ENCODE assay signal across 29 cellular contexts in the genomic region with DNA sequence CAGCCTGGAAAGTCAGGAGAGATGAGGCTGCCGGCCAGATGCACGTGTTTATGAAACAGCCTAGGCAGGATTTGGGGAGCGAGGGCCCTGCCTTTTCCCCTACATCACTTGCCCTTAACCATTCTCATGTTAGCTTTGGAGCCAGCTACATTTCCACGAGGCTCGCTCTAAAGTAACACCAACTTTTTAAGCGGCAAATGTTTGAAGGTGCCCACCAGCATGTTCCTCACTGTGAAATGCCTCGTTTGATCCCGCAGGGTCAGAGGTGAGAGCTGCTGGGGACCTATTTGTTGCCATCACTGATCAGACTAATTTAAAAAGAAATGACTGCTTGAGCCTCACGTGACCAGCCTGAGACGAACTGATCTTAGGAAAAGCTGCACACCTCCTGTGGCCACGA. TPM values are rescaled to one million over a fixed set of nuclear protein-coding genes. Genes with fewer than 3 reads are reported as not detected.
"Had no signal": no experiment of that assay in that cellular context is flagged by ENCODE, and none has a peak within 500 bp of the region (broad histone marks: within the 10 kb centered on the region; RNA-seq: fewer than 3 reads in every experiment).

No MANE protein-coding gene starts in this region.

- H3K9me3 ChIP-seq: esophagus muscularis mucosa, gastroesophageal sphincter, mucosa of descending colon, neutrophil, prostate gland, right atrium auricular region, thoracic aorta, upper lobe of left lung, uterus had no signal

- H3K9ac ChIP-seq: parathyroid adenoma had no signal

- H3K4me3 Mint-ChIP-seq: mesothelial cell of epicardium; naive B cell; natural killer cell treated with Interleukin-12 subunit alpha and Interleukin-12 subunit beta and Interleukin-15 and Interleukin-18, amount 100 ng/mL, for 72 hours; neural crest cell; stimulated activated memory B cell treated with anti-CD40 and anti-IgM and Interleukin-4, amounts not matched to agents 10 μg/mL and 1 μg/mL and 100 μg/mL, for 72 hours had no signal

- H3K27ac Mint-ChIP-seq: mesothelial cell of epicardium; natural killer cell treated with Interleukin-12 subunit alpha and Interleukin-12 subunit beta and Interleukin-15 and Interleukin-18, amount 100 ng/mL, for 72 hours; stimulated activated memory B cell treated with anti-CD40 and anti-IgM and Interleukin-4, amounts not matched to agents 10 μg/mL and 1 μg/mL and 100 μg/mL, for 72 hours had no signal

- FAIRE-seq: endothelial cell of umbilical vein, kidney had no signal

- ATAC-seq: natural killer cell treated with Interleukin-12 subunit alpha and Interleukin-12 subunit beta and Interleukin-15 and Interleukin-18, amount 100 ng/mL, for 72 hours; stimulated activated naive CD8-positive, alpha-beta T cell treated with anti-CD3 and anti-CD28 coated beads, Interleukin-15, Interleukin-2, amounts not matched to agents 100 U/mL and 50 U/mL, for 24 hours had no signal

- H3K36me3 Mint-ChIP-seq: naive B cell; natural killer cell treated with Interleukin-12 subunit alpha and Interleukin-12 subunit beta and Interleukin-15 and Interleukin-18, amount 100 ng/mL, for 72 hours; stimulated activated memory B cell treated with anti-CD40 and anti-IgM and Interleukin-4, amounts not matched to agents 10 μg/mL and 1 μg/mL and 100 μg/mL, for 72 hours had no signal

- H3K4me1 ChIP-seq: foreskin keratinocyte, parathyroid adenoma, prostate gland had no signal

- H3K4me1 Mint-ChIP-seq: naive B cell; stimulated activated memory B cell treated with anti-CD40 and anti-IgM and Interleukin-4, amounts not matched to agents 10 μg/mL and 1 μg/mL and 100 μg/mL, for 72 hours had no signal

- H3K27me3 Mint-ChIP-seq: stimulated activated memory B cell treated with anti-CD40 and anti-IgM and Interleukin-4, amounts not matched to agents 10 μg/mL and 1 μg/mL and 100 μg/mL, for 72 hours had no signal

- H3K4me3 ChIP-seq: coronary artery, esophagus muscularis mucosa, gastroesophageal sphincter, heart left ventricle, hepatocyte, mucosa of descending colon, prostate gland, right atrium auricular region, thoracic aorta, tibial nerve, upper lobe of left lung, uterus had no signal

- H3K79me2 ChIP-seq: hepatocyte, parathyroid adenoma had no signal

- H3K9me3 Mint-ChIP-seq: mesothelial cell of epicardium; natural killer cell treated with Interleukin-12 subunit alpha and Interleukin-12 subunit beta and Interleukin-15 and Interleukin-18, amount 100 ng/mL, for 72 hours; neural crest cell; stimulated activated memory B cell treated with anti-CD40 and anti-IgM and Interleukin-4, amounts not matched to agents 10 μg/mL and 1 μg/mL and 100 μg/mL, for 72 hours had no signal

- H3K27me3 ChIP-seq: foreskin keratinocyte, gastroesophageal sphincter, hepatocyte, right atrium auricular region, tibial nerve, upper lobe of left lung, uterus had no signal

- H3K4me2 ChIP-seq: hepatocyte had no signal

- DNase-seq: dermis blood vessel endothelial cell; effector memory CD4-positive, alpha-beta T cell; foreskin keratinocyte; kidney; mesenchymal stem cell; naive B cell; stimulated activated CD4-positive, alpha-beta T cell treated with anti-CD3 and anti-CD28 coated beads, Interleukin-4, amount 100 ng/mL, for 4 hours; stimulated activated naive CD8-positive, alpha-beta T cell treated with anti-CD3 and anti-CD28 coated beads, Interleukin-15, Interleukin-2, amounts not matched to agents 100 U/mL and 50 U/mL, for 24 hours; uterus had no signal

- H2AFZ ChIP-seq: hepatocyte, parathyroid adenoma had no signal

- H3K36me3 ChIP-seq: esophagus muscularis mucosa, gastroesophageal sphincter, heart left ventricle, neutrophil, prostate gland, right atrium auricular region, thoracic aorta, tibial nerve, upper lobe of left lung, uterus had no signal

- H3K27ac ChIP-seq: coronary artery, esophagus muscularis mucosa, foreskin keratinocyte, gastroesophageal sphincter, heart left ventricle, hepatocyte, neutrophil, parathyroid adenoma, prostate gland, right atrium auricular region, thoracic aorta, tibial nerve, upper lobe of left lung had no signal

RNA-seq across cellular contexts. Expression of gene DACT2, which starts 51.6 kb away (rescaled TPM):
- total RNA-seq: dermis blood vessel endothelial cell; endothelial cell of umbilical vein; fibroblast of lung; lung microvascular endothelial cell; natural killer cell treated with Interleukin-12 subunit alpha and Interleukin-12 subunit beta and Interleukin-15 and Interleukin-18, amount 100 ng/mL, for 72 hours had no signal
- polyA plus RNA-seq: endothelial cell of umbilical vein, fibroblast of lung had no signal
